1 cellular context compared by ENCODE assay signal in genomic region chr19:43901395-43902390, GRCh38.
TF ChIP-seq lines count a peak whose summit lies in the region.

No MANE protein-coding gene starts in this region.

TF ChIP-seq in HepG2, 621 proteins besides CTCF, POLR2A, EP300 and RAD21 (continues in another document):
- TF ChIP-seq NR2F2 (IDR thresholded peaks at IDR 0.05; ENCODE audit: borderline replicate concordance, low read depth) (no peak), TRAFD1 (CRISPR knock-in tag; IDR thresholded peaks at IDR 0.05; ENCODE audit: borderline replicate concordance) (no peak), ZNF605 (CRISPR knock-in tag; IDR thresholded peaks at IDR 0.05) (peak; percentile 87), GPBP1L1 (CRISPR knock-in tag; IDR thresholded peaks at IDR 0.05) (no peak), ZBTB44 (CRISPR knock-in tag; IDR thresholded peaks at IDR 0.05) (no peak), ZFAT (CRISPR knock-in tag; conservative IDR thresholded peaks at IDR 0.05) (no peak), ZNF232 (CRISPR knock-in tag; IDR thresholded peaks at IDR 0.05; ENCODE audit: borderline replicate concordance) (0 out of 2 replicates have a peak, but pooled peaks have one; percentile 51), DZIP1 (CRISPR knock-in tag; IDR thresholded peaks at IDR 0.05) (no peak), ZNF879 (CRISPR knock-in tag; IDR thresholded peaks at IDR 0.05) (0 out of 2 replicates have a peak, but pooled peaks have one; percentile 9), ZNF460 (CRISPR knock-in tag; IDR thresholded peaks at IDR 0.05; ENCODE audit: borderline replicate concordance) (no peak), STAT6 (CRISPR knock-in tag; IDR thresholded peaks at IDR 0.05; ENCODE audit: borderline replicate concordance) (no peak), BCLAF1 (IDR thresholded peaks at IDR 0.05) (no peak), ZNF343 (CRISPR knock-in tag; IDR thresholded peaks at IDR 0.05) (no peak), MAX (IDR thresholded peaks at IDR 0.05) (peak; percentile 69), HOMEZ (CRISPR knock-in tag; IDR thresholded peaks at IDR 0.05; ENCODE audit: low read depth) (no peak), BRCA1 (CRISPR knock-in tag; IDR thresholded peaks at IDR 0.05) (no peak), LRRFIP1 (CRISPR knock-in tag; conservative IDR thresholded peaks at IDR 0.05) (no peak), ZHX1 (CRISPR knock-in tag; IDR thresholded peaks at IDR 0.05; ENCODE audit: low read depth) (0 out of 2 replicates have a peak, but pooled peaks have one; percentile 34), ZFX (CRISPR knock-in tag; IDR thresholded peaks at IDR 0.05; ENCODE audit: low read depth) (peak; percentile 58), ZNF124 (CRISPR knock-in tag; IDR thresholded peaks at IDR 0.05) (no peak), MIXL1 (CRISPR knock-in tag; IDR thresholded peaks at IDR 0.05) (0 out of 2 replicates have a peak, but pooled peaks have one; percentile 12), MAZ (IDR thresholded peaks at IDR 0.05; ENCODE audit: borderline replicate concordance, low read depth, low read length) (no peak), MAZ (CRISPR knock-in tag; IDR thresholded peaks at IDR 0.05; ENCODE audit: low read depth) (0 out of 2 replicates have a peak, but pooled peaks have one; percentile 52), ZSCAN22 (CRISPR knock-in tag; IDR thresholded peaks at IDR 0.05) (no peak), ZNF572 (CRISPR knock-in tag; IDR thresholded peaks at IDR 0.05) (0 out of 2 replicates have a peak, but pooled peaks have one; percentile 55), IKZF1 (IDR thresholded peaks at IDR 0.05) (no peak), ATF2 (CRISPR knock-in tag; IDR thresholded peaks at IDR 0.05) (no peak), POLR2G (IDR thresholded peaks at IDR 0.05; ENCODE audit: low read depth, low read length) (peak; percentile 47; the same call in 1 of the 2 replicates), CHCHD3 (CRISPR knock-in tag; IDR thresholded peaks at IDR 0.05) (no peak), ZFP82 (CRISPR knock-in tag; IDR thresholded peaks at IDR 0.05; ENCODE audit: borderline replicate concordance) (no peak), NR2F1 (CRISPR knock-in tag; IDR thresholded peaks at IDR 0.05) (no peak), TBL1XR1 (IDR thresholded peaks at IDR 0.05; ENCODE audit: borderline replicate concordance, low read length, partially characterized antibody) (peak; percentile 42)
